In the genomic region with DNA sequence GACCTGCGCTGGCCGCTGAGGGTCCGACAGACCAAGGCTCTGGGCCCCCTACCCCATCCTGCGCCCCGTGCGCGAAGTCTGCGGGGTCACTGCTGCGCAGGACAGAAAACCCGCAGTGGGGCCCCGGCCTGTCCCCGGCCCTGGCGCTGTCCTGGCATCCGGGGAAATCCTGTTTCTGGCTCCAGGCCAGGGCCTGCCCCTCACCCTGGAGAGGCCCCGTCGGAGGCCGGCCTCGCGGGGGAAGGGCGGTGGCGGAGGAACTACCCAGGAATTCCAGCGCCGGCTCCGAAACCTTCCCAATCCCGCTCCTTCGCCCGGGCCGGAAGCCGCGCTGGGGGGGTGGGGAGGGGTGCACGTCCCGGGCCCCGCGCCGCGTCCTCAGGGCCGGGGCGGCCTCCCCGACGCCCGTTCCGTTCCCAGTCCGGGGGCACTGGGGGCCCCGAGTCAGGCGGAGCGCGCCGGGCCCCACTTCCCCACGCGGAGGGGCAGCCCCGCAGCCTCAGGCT, we compare ENCODE assay signal across 1 cellular context.
A peak's percentile ranks its signal among the peaks of the same experiment; 100 is the strongest.
TF ChIP-seq lines count a peak whose summit lies in the region.

No MANE protein-coding gene starts in this region.

TF ChIP-seq in HepG2, 621 proteins besides CTCF, POLR2A, EP300 and RAD21 (continued from another document and continues in another):
- TF ChIP-seq, protein P1, sequence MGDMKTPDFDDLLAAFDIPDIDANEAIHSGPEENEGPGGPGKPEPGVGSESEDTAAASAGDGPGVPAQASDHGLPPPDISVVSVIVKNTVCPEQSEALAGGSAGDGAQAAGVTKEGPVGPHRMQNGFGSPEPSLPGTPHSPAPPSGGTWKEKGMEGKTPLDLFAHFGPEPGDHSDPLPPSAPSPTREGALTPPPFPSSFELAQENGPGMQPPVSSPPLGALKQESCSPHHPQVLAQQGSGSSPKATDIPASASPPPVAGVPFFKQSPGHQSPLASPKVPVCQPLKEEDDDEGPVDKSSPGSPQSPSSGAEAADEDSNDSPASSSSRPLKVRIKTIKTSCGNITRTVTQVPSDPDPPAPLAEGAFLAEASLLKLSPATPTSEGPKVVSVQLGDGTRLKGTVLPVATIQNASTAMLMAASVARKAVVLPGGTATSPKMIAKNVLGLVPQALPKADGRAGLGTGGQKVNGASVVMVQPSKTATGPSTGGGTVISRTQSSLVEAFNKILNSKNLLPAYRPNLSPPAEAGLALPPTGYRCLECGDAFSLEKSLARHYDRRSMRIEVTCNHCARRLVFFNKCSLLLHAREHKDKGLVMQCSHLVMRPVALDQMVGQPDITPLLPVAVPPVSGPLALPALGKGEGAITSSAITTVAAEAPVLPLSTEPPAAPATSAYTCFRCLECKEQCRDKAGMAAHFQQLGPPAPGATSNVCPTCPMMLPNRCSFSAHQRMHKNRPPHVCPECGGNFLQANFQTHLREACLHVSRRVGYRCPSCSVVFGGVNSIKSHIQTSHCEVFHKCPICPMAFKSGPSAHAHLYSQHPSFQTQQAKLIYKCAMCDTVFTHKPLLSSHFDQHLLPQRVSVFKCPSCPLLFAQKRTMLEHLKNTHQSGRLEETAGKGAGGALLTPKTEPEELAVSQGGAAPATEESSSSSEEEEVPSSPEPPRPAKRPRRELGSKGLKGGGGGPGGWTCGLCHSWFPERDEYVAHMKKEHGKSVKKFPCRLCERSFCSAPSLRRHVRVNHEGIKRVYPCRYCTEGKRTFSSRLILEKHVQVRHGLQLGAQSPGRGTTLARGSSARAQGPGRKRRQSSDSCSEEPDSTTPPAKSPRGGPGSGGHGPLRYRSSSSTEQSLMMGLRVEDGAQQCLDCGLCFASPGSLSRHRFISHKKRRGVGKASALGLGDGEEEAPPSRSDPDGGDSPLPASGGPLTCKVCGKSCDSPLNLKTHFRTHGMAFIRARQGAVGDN (CRISPR knock-in tag; IDR thresholded peaks at IDR 0.05): peak; percentile 73
- TF ChIP-seq, protein P2, sequence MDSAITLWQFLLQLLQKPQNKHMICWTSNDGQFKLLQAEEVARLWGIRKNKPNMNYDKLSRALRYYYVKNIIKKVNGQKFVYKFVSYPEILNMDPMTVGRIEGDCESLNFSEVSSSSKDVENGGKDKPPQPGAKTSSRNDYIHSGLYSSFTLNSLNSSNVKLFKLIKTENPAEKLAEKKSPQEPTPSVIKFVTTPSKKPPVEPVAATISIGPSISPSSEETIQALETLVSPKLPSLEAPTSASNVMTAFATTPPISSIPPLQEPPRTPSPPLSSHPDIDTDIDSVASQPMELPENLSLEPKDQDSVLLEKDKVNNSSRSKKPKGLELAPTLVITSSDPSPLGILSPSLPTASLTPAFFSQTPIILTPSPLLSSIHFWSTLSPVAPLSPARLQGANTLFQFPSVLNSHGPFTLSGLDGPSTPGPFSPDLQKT (CRISPR knock-in tag; IDR thresholded peaks at IDR 0.05; ENCODE audit: borderline replicate concordance): no peak
- no peak for TF ChIP-seq ZNF446 (CRISPR knock-in tag; IDR thresholded peaks at IDR 0.05)
- TF ChIP-seq, protein P3, sequence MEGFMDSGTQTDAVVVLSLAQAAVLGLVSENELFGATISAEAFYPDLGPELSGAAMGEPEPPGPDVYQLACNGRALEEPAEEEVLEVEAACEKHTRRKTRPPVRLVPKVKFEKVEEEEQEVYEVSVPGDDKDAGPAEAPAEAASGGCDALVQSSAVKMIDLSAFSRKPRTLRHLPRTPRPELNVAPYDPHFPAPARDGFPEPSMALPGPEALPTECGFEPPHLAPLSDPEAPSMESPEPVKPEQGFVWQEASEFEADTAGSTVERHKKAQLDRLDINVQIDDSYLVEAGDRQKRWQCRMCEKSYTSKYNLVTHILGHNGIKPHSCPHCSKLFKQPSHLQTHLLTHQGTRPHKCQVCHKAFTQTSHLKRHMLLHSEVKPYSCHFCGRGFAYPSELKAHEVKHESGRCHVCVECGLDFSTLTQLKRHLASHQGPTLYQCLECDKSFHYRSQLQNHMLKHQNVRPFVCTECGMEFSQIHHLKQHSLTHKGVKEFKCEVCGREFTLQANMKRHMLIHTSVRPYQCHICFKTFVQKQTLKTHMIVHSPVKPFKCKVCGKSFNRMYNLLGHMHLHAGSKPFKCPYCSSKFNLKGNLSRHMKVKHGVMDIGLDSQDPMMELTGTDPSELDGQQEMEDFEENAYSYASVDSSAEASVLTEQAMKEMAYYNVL (CRISPR knock-in tag; IDR thresholded peaks at IDR 0.05; ENCODE audit: borderline replicate concordance): no peak
- no peak for TF ChIP-seq SOX13 (IDR thresholded peaks at IDR 0.05)
- TF ChIP-seq SOX13 (CRISPR knock-in tag; conservative IDR thresholded peaks at IDR 0.05 in 1 of 2, IDR thresholded peaks at IDR 0.05 in 1 of 2): peak in 1 of 2 experiments; percentile 18; a peak in 1 of 4 replicates
- TF ChIP-seq PRMT3 (CRISPR knock-in tag; IDR thresholded peaks at IDR 0.05; ENCODE audit: borderline replicate concordance, low read depth): no peak
- TF ChIP-seq TP53 (CRISPR knock-in tag; conservative IDR thresholded peaks at IDR 0.05): no peak
- no peak for TF ChIP-seq MEIS2 (CRISPR knock-in tag; IDR thresholded peaks at IDR 0.05)
- TF ChIP-seq, protein P4, sequence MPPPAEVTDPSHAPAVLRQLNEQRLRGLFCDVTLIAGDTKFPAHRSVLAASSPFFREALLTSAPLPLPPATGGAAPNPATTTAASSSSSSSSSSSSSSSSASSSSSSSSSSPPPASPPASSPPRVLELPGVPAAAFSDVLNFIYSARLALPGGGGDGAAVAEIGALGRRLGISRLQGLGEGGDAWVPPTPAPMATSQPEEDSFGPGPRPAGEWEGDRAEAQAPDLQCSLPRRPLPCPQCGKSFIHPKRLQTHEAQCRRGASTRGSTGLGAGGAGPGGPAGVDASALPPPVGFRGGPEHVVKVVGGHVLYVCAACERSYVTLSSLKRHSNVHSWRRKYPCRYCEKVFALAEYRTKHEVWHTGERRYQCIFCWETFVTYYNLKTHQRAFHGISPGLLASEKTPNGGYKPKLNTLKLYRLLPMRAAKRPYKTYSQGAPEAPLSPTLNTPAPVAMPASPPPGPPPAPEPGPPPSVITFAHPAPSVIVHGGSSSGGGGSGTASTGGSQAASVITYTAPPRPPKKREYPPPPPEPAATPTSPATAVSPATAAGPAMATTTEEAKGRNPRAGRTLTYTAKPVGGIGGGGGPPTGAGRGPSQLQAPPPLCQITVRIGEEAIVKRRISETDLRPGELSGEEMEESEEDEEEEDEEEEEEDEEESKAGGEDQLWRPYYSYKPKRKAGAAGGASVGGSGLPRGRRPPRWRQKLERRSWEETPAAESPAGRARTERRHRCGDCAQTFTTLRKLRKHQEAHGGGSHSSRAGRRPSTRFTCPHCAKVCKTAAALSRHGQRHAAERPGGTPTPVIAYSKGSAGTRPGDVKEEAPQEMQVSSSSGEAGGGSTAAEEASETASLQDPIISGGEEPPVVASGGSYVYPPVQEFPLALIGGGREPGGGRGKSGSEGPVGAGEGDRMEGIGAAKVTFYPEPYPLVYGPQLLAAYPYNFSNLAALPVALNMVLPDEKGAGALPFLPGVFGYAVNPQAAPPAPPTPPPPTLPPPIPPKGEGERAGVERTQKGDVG (CRISPR knock-in tag; IDR thresholded peaks at IDR 0.05; ENCODE audit: borderline replicate concordance): no peak
- no peak for TF ChIP-seq PAX8 (CRISPR knock-in tag; IDR thresholded peaks at IDR 0.05; ENCODE audit: borderline replicate concordance)
- TF ChIP-seq, protein P5, sequence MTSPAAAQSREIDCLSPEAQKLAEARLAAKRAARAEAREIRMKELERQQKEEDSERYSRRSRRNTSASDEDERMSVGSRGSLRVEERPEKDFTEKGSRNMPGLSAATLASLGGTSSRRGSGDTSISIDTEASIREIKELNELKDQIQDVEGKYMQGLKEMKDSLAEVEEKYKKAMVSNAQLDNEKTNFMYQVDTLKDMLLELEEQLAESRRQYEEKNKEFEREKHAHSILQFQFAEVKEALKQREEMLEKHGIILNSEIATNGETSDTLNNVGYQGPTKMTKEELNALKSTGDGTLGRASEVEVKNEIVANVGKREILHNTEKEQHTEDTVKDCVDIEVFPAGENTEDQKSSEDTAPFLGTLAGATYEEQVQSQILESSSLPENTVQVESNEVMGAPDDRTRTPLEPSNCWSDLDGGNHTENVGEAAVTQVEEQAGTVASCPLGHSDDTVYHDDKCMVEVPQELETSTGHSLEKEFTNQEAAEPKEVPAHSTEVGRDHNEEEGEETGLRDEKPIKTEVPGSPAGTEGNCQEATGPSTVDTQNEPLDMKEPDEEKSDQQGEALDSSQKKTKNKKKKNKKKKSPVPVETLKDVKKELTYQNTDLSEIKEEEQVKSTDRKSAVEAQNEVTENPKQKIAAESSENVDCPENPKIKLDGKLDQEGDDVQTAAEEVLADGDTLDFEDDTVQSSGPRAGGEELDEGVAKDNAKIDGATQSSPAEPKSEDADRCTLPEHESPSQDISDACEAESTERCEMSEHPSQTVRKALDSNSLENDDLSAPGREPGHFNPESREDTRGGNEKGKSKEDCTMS (CRISPR knock-in tag; conservative IDR thresholded peaks at IDR 0.05): no peak
- peak; percentile 40; the same call in 1 of the 2 replicates for TF ChIP-seq YEATS4 (CRISPR knock-in tag; IDR thresholded peaks at IDR 0.05; ENCODE audit: borderline replicate concordance)
- TF ChIP-seq, protein P6, sequence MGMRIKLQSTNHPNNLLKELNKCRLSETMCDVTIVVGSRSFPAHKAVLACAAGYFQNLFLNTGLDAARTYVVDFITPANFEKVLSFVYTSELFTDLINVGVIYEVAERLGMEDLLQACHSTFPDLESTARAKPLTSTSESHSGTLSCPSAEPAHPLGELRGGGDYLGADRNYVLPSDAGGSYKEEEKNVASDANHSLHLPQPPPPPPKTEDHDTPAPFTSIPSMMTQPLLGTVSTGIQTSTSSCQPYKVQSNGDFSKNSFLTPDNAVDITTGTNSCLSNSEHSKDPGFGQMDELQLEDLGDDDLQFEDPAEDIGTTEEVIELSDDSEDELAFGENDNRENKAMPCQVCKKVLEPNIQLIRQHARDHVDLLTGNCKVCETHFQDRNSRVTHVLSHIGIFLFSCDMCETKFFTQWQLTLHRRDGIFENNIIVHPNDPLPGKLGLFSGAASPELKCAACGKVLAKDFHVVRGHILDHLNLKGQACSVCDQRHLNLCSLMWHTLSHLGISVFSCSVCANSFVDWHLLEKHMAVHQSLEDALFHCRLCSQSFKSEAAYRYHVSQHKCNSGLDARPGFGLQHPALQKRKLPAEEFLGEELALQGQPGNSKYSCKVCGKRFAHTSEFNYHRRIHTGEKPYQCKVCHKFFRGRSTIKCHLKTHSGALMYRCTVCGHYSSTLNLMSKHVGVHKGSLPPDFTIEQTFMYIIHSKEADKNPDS (CRISPR knock-in tag; IDR thresholded peaks at IDR 0.05): no peak
- TF ChIP-seq, protein P7, sequence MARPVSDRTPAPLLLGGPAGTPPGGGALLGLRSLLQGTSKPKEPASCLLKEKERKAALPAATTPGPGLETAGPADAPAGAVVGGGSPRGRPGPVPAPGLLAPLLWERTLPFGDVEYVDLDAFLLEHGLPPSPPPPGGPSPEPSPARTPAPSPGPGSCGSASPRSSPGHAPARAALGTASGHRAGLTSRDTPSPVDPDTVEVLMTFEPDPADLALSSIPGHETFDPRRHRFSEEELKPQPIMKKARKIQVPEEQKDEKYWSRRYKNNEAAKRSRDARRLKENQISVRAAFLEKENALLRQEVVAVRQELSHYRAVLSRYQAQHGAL (CRISPR knock-in tag; IDR thresholded peaks at IDR 0.05; ENCODE audit: not compliant biosample characterization): no peak
- TF ChIP-seq ZNF616 (CRISPR knock-in tag; IDR thresholded peaks at IDR 0.05; ENCODE audit: low read depth): no peak
- TF ChIP-seq, protein P8, sequence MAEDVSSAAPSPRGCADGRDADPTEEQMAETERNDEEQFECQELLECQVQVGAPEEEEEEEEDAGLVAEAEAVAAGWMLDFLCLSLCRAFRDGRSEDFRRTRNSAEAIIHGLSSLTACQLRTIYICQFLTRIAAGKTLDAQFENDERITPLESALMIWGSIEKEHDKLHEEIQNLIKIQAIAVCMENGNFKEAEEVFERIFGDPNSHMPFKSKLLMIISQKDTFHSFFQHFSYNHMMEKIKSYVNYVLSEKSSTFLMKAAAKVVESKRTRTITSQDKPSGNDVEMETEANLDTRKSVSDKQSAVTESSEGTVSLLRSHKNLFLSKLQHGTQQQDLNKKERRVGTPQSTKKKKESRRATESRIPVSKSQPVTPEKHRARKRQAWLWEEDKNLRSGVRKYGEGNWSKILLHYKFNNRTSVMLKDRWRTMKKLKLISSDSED (CRISPR knock-in tag; IDR thresholded peaks at IDR 0.05): no peak
- TF ChIP-seq ZNF354B (CRISPR knock-in tag; IDR thresholded peaks at IDR 0.05): no peak
- no peak for TF ChIP-seq YEATS2 (CRISPR knock-in tag; IDR thresholded peaks at IDR 0.05; ENCODE audit: borderline replicate concordance)
- TF ChIP-seq, protein P9, sequence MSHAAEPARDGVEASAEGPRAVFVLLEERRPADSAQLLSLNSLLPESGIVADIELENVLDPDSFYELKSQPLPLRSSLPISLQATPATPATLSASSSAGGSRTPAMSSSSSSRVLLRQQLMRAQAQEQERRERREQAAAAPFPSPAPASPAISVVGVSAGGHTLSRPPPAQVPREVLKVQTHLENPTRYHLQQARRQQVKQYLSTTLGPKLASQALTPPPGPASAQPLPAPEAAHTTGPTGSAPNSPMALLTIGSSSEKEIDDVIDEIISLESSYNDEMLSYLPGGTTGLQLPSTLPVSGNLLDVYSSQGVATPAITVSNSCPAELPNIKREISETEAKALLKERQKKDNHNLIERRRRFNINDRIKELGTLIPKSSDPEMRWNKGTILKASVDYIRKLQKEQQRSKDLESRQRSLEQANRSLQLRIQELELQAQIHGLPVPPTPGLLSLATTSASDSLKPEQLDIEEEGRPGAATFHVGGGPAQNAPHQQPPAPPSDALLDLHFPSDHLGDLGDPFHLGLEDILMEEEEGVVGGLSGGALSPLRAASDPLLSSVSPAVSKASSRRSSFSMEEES (CRISPR knock-in tag; IDR thresholded peaks at IDR 0.05): 0 out of 2 replicates have a peak, but pooled peaks have one; percentile 31
- no peak for TF ChIP-seq ZNF788 (CRISPR knock-in tag; IDR thresholded peaks at IDR 0.05; ENCODE audit: borderline replicate concordance)
- TF ChIP-seq RCOR2 (CRISPR knock-in tag; IDR thresholded peaks at IDR 0.05): no peak
- no peak for TF ChIP-seq ZNF709 (CRISPR knock-in tag; IDR thresholded peaks at IDR 0.05)
- TF ChIP-seq, protein P10, sequence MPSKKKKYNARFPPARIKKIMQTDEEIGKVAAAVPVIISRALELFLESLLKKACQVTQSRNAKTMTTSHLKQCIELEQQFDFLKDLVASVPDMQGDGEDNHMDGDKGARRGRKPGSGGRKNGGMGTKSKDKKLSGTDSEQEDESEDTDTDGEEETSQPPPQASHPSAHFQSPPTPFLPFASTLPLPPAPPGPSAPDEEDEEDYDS (CRISPR knock-in tag; IDR thresholded peaks at IDR 0.05): no peak
- TF ChIP-seq CEBPB (IDR thresholded peaks at IDR 0.05; ENCODE audit: borderline replicate concordance, low read depth, low read length): no peak
- TF ChIP-seq ZFP36L2 (CRISPR knock-in tag; IDR thresholded peaks at IDR 0.05): no peak
- 0 out of 2 replicates have a peak, but pooled peaks have one; percentile 59 for TF ChIP-seq ZNF556 (CRISPR knock-in tag; IDR thresholded peaks at IDR 0.05; ENCODE audit: borderline replicate concordance)
- TF ChIP-seq ZNF451 (CRISPR knock-in tag; IDR thresholded peaks at IDR 0.05): no peak
- TF ChIP-seq NR2F1 (CRISPR knock-in tag; IDR thresholded peaks at IDR 0.05): no peak
- TF ChIP-seq HES4 (CRISPR knock-in tag; IDR thresholded peaks at IDR 0.05; ENCODE audit: borderline replicate concordance): no peak
- no peak for TF ChIP-seq KAT7 (CRISPR knock-in tag; IDR thresholded peaks at IDR 0.05; ENCODE audit: borderline replicate concordance)
- TF ChIP-seq ZNF501 (CRISPR knock-in tag; IDR thresholded peaks at IDR 0.05): peak; percentile 30; the same call in 1 of the 2 replicates
- TF ChIP-seq MLLT10 (CRISPR knock-in tag; IDR thresholded peaks at IDR 0.05): no peak
- TF ChIP-seq, protein P11, sequence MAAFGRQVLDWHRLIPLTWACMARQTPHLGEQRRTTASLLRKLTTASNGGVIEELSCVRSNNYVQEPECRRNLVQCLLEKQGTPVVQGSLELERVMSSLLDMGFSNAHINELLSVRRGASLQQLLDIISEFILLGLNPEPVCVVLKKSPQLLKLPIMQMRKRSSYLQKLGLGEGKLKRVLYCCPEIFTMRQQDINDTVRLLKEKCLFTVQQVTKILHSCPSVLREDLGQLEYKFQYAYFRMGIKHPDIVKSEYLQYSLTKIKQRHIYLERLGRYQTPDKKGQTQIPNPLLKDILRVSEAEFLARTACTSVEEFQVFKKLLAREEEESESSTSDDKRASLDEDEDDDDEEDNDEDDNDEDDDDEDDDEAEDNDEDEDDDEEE (CRISPR knock-in tag; IDR thresholded peaks at IDR 0.05): no peak
- no peak for TF ChIP-seq ZNF33B (CRISPR knock-in tag; IDR thresholded peaks at IDR 0.05)
